20 cellular contexts compared by ENCODE assay signal in genomic region chr6:107369493-107369892, GRCh38.
"Had no signal": no experiment of that assay in that cellular context is flagged by ENCODE, and none has a peak within 500 bp of the region (broad histone marks: within the 10 kb centered on the region; RNA-seq: fewer than 3 reads in every experiment).

No MANE protein-coding gene starts in this region.

- H3K4me1 ChIP-seq: esophagus muscularis mucosa, gastrocnemius medialis, heart right ventricle, left lung, lower lobe of right lung had no signal

- H3K36me3 Mint-ChIP-seq: naive B cell had no signal

- H3K4me3 Mint-ChIP-seq: naive B cell had no signal

- H3K27me3 ChIP-seq: dorsolateral prefrontal cortex, esophagus muscularis mucosa, gastrocnemius medialis, heart right ventricle, left lung had no signal

- DNase-seq: dermis blood vessel endothelial cell; dorsolateral prefrontal cortex; effector CD4-positive, alpha-beta T cell; effector memory CD4-positive, alpha-beta T cell; foreskin fibroblast; foreskin melanocyte; gastrocnemius medialis; glutamatergic neuron; head of caudate nucleus; heart right ventricle; hippocampal formation; left cardiac atrium; left lung; left ventricle myocardium superior; lower lobe of right lung; mesenchymal stem cell; midbrain; naive B cell had no signal

- H3K27me3 Mint-ChIP-seq: naive B cell had no signal

- H3K9me3 ChIP-seq: esophagus muscularis mucosa, gastrocnemius medialis, heart right ventricle, left lung, lower lobe of right lung had no signal

- H3K36me3 ChIP-seq: esophagus muscularis mucosa, gastrocnemius medialis, heart right ventricle, left lung, lower lobe of right lung had no signal

- ATAC-seq: gastrocnemius medialis, heart right ventricle, left cardiac atrium, left lung, left ventricle myocardium superior, lower lobe of right lung had no signal

- H3K27ac ChIP-seq: coronary artery, dorsolateral prefrontal cortex, esophagus muscularis mucosa, gastrocnemius medialis, heart right ventricle, left lung, lower lobe of right lung had no signal

- H3K4me3 ChIP-seq: coronary artery, dorsolateral prefrontal cortex, esophagus muscularis mucosa, gastrocnemius medialis, heart right ventricle, left lung, lower lobe of right lung had no signal
